In the genomic region with DNA sequence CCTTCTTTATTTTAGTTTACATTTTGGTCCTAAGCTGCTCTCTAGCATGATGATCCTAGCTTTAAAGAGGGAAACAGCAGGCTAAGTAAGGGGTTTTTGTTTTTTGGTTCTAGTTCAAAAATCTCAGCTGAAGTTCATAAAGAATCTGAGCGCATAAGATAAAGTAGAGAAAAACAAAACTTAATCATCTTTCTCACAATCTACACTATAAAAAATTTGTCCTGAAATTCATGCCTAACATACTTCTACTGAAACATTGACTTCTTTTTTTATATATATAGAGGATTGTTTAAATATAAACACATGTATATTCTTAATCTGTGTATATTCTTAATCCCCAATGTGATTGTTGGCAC, we compare ENCODE assay signal across 1 cellular context.
TF ChIP-seq lines count a peak whose summit lies in the region.

No MANE protein-coding gene starts in this region.

TF ChIP-seq in H1, 55 proteins besides CTCF, POLR2A, EP300 and RAD21:
- TF ChIP-seq MAFK (IDR thresholded peaks at IDR 0.05; ENCODE audit: low read depth, low read length) (no peak), RBBP5 (IDR thresholded peaks at IDR 0.05; ENCODE audit: borderline replicate concordance, low read depth, low read length) (no peak), SIX5 (IDR thresholded peaks at IDR 0.05; ENCODE audit: low read depth, low read length) (no peak), TAF7 (optimal IDR thresholded peaks at IDR 0.05; ENCODE audit: borderline replicate concordance, low read depth, low read length) (no peak), SUZ12 (IDR thresholded peaks at IDR 0.05; ENCODE audit: low read length) (no peak), ASH2L (IDR thresholded peaks at IDR 0.05; ENCODE audit: low read length) (no peak), CBX8 (IDR thresholded peaks at IDR 0.05; ENCODE audit: borderline replicate concordance, low read depth, low read length) (no peak), CTBP2 (IDR thresholded peaks at IDR 0.05; ENCODE audit: borderline replicate concordance, insufficient read depth, insufficient read length, low read length) (no peak), RFX5 (IDR thresholded peaks at IDR 0.05; ENCODE audit: borderline replicate concordance, low read depth, low read length) (no peak), SP2 (IDR thresholded peaks at IDR 0.05; ENCODE audit: low read length) (no peak), KDM5A (IDR thresholded peaks at IDR 0.05; ENCODE audit: low read length) (no peak), ZNF274 (IDR thresholded peaks at IDR 0.05; ENCODE audit: borderline replicate concordance, extremely low read depth, low read length) (no peak)
- TF ChIP-seq, protein P1, sequence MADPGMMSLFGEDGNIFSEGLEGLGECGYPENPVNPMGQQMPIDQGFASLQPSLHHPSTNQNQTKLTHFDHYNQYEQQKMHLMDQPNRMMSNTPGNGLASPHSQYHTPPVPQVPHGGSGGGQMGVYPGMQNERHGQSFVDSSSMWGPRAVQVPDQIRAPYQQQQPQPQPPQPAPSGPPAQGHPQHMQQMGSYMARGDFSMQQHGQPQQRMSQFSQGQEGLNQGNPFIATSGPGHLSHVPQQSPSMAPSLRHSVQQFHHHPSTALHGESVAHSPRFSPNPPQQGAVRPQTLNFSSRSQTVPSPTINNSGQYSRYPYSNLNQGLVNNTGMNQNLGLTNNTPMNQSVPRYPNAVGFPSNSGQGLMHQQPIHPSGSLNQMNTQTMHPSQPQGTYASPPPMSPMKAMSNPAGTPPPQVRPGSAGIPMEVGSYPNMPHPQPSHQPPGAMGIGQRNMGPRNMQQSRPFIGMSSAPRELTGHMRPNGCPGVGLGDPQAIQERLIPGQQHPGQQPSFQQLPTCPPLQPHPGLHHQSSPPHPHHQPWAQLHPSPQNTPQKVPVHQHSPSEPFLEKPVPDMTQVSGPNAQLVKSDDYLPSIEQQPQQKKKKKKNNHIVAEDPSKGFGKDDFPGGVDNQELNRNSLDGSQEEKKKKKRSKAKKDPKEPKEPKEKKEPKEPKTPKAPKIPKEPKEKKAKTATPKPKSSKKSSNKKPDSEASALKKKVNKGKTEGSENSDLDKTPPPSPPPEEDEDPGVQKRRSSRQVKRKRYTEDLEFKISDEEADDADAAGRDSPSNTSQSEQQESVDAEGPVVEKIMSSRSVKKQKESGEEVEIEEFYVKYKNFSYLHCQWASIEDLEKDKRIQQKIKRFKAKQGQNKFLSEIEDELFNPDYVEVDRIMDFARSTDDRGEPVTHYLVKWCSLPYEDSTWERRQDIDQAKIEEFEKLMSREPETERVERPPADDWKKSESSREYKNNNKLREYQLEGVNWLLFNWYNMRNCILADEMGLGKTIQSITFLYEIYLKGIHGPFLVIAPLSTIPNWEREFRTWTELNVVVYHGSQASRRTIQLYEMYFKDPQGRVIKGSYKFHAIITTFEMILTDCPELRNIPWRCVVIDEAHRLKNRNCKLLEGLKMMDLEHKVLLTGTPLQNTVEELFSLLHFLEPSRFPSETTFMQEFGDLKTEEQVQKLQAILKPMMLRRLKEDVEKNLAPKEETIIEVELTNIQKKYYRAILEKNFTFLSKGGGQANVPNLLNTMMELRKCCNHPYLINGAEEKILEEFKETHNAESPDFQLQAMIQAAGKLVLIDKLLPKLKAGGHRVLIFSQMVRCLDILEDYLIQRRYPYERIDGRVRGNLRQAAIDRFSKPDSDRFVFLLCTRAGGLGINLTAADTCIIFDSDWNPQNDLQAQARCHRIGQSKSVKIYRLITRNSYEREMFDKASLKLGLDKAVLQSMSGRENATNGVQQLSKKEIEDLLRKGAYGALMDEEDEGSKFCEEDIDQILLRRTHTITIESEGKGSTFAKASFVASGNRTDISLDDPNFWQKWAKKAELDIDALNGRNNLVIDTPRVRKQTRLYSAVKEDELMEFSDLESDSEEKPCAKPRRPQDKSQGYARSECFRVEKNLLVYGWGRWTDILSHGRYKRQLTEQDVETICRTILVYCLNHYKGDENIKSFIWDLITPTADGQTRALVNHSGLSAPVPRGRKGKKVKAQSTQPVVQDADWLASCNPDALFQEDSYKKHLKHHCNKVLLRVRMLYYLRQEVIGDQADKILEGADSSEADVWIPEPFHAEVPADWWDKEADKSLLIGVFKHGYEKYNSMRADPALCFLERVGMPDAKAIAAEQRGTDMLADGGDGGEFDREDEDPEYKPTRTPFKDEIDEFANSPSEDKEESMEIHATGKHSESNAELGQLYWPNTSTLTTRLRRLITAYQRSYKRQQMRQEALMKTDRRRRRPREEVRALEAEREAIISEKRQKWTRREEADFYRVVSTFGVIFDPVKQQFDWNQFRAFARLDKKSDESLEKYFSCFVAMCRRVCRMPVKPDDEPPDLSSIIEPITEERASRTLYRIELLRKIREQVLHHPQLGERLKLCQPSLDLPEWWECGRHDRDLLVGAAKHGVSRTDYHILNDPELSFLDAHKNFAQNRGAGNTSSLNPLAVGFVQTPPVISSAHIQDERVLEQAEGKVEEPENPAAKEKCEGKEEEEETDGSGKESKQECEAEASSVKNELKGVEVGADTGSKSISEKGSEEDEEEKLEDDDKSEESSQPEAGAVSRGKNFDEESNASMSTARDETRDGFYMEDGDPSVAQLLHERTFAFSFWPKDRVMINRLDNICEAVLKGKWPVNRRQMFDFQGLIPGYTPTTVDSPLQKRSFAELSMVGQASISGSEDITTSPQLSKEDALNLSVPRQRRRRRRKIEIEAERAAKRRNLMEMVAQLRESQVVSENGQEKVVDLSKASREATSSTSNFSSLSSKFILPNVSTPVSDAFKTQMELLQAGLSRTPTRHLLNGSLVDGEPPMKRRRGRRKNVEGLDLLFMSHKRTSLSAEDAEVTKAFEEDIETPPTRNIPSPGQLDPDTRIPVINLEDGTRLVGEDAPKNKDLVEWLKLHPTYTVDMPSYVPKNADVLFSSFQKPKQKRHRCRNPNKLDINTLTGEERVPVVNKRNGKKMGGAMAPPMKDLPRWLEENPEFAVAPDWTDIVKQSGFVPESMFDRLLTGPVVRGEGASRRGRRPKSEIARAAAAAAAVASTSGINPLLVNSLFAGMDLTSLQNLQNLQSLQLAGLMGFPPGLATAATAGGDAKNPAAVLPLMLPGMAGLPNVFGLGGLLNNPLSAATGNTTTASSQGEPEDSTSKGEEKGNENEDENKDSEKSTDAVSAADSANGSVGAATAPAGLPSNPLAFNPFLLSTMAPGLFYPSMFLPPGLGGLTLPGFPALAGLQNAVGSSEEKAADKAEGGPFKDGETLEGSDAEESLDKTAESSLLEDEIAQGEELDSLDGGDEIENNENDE (IDR thresholded peaks at IDR 0.05; ENCODE audit: insufficient replicate concordance, low read length): no peak
